Comparison of ENCODE assay signal across 27 cellular contexts in the genomic region with DNA sequence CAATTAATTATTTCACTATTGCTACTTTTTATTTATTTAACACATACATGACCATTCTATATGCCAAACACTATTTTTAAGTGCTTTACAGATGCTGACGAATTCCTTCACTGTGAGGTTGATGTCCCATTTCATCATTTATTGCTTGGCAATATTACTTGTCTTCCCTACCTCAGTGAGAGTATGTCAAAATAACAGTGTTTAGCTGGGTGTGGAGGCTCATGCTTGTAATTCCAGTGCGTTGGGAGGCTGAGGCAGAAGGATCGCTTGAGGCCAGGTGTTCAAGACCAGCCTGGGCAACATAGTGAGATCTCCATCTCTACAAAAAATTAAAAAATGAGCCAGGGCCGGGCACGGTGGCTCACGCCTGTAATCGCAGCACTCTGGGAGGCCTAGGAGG. TPM values are rescaled to one million over a fixed set of nuclear protein-coding genes. Genes with fewer than 3 reads are reported as not detected.
"Had no signal": no experiment of that assay in that cellular context is flagged by ENCODE, and none has a peak within 500 bp of the region (broad histone marks: within the 10 kb centered on the region; RNA-seq: fewer than 3 reads in every experiment).

No MANE protein-coding gene starts in this region.

- H3K27ac ChIP-seq: coronary artery, dorsolateral prefrontal cortex, esophagus muscularis mucosa, gastroesophageal sphincter, heart left ventricle, left lung, lower lobe of right lung had no signal

- FAIRE-seq: colon, endothelial cell of umbilical vein, frontal cortex, kidney had no signal

- H3K4me2 ChIP-seq: hepatocyte had no signal

- H3K9me3 ChIP-seq: esophagus muscularis mucosa, gastroesophageal sphincter, heart left ventricle, left lung, lower lobe of right lung, mucosa of descending colon had no signal

- H3K4me1 ChIP-seq: gastroesophageal sphincter had no signal

- DNase-seq: dermis blood vessel endothelial cell; dorsolateral prefrontal cortex; effector CD4-positive, alpha-beta T cell; effector memory CD4-positive, alpha-beta T cell; foreskin keratinocyte; heart left ventricle; hypothalamus; immature natural killer cell; islet precursor cell; kidney; kidney glomerular epithelial cell; left colon; left lung; left ventricle myocardium superior; lower lobe of right lung; mesenchymal stem cell; mucosa of descending colon had no signal

- ATAC-seq: foreskin keratinocyte, gastroesophageal sphincter, heart left ventricle, left colon, left lung, left ventricle myocardium superior, lower lobe of right lung, mucosa of descending colon had no signal

- H3K4me3 ChIP-seq: coronary artery, dorsolateral prefrontal cortex, esophagus muscularis mucosa, gastroesophageal sphincter, heart left ventricle, hepatocyte, left lung, lower lobe of right lung, mucosa of descending colon had no signal

RNA-seq across cellular contexts. Expression of gene MRC1, which starts 19.8 kb away (rescaled TPM):
- total RNA-seq: epithelial cell of proximal tubule, fibroblast of lung, mesothelial cell of epicardium had no signal
- polyA plus RNA-seq: foreskin keratinocyte, immature natural killer cell had no signal

RNA-seq across cellular contexts. Expression of gene TMEM236, which starts 37.4 kb away (rescaled TPM):
- polyA plus RNA-seq: foreskin keratinocyte had no signal
